Comparison of ENCODE assay signal across 17 cellular contexts in the genomic region with DNA sequence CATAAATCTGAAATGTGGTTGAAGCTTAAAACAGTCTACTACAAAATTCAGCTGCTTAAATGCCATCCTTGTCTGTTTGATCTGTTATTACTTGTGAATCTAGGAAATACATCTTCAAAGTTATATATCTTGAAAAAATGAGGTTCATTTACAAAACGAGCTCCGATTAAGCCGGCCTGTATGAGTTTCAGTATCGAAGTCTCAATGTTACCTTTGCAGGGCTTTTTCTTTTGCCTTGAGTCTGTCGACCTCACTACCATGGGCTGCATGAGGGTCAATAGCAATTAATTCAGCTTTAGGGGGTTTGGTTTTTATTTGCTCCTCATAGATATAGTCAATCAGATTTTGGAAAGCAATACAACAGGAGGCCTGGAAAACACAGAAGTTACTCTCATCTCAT. TPM values are rescaled to one million over a fixed set of nuclear protein-coding genes. Genes with fewer than 3 reads are reported as not detected.
DNase-seq lines count a peak whose midpoint lies in the region; ATAC-seq and TF ChIP-seq lines count a peak whose summit lies in the region.
"Had no signal": no experiment of that assay in that cellular context is flagged by ENCODE, and none has a peak within 500 bp of the region (broad histone marks: within the 10 kb centered on the region; RNA-seq: fewer than 3 reads in every experiment).

No MANE protein-coding gene starts in this region.

- H3K9ac ChIP-seq in MM.1S (ENCODE audit: low read length), result peak overlapping the region; percentile 78

- intact Hi-C loops in naive thymus-derived CD4-positive, alpha-beta T cell (cut with micrococcal nuclease), result no loop called here

- CTCF ChIA-PET in naive thymus-derived CD4-positive, alpha-beta T cell (lab: Charles Lee), result interaction anchor here (0.6 kb wide), 1 partner anchor 487 kb away, joined by 3 read pairs; no protein-coding TSS in a partner anchor

- no peaks in the 10 kb centered on the region for H4K20me1 ChIP-seq in MM.1S (ENCODE audit: insufficient read depth, low read length)

- peaks cover 5% of the 10 kb centered on the region for H3K36me3 Mint-ChIP-seq in activated naive CD4-positive, alpha-beta T cell treated with anti-CD3 and anti-CD28 coated beads, Interleukin-2, amount 50 U/mL, for 24 hours
- peaks cover 8% of the 10 kb centered on the region for H3K36me3 Mint-ChIP-seq in stimulated activated memory B cell treated with anti-CD40 and anti-IgM and Interleukin-4, amounts not matched to agents 10 μg/mL and 1 μg/mL and 100 μg/mL, for 72 hours
- H3K36me3 Mint-ChIP-seq in naive thymus-derived CD4-positive, alpha-beta T cell, result peaks cover 0 to 11% (median 8%) of the 10 kb centered on the region in 5 donors

- DNase-seq in activated naive CD4-positive, alpha-beta T cell treated with anti-CD3 and anti-CD28 coated beads, Interleukin-2, amount 50 U/mL, for 16 hours, result no peak
- DNase-seq in MM.1S (peak; percentile 59), globus pallidus (ENCODE audit: low spot score) (no peak)
- DNase-seq in naive thymus-derived CD4-positive, alpha-beta T cell, result no peak
- DNase-seq: anterior cingulate cortex, Calu3, H9, head of caudate nucleus, mucosa of descending colon had no signal

- peak overlapping the region; percentile 66 for H3K27ac Mint-ChIP-seq in activated naive CD4-positive, alpha-beta T cell treated with anti-CD3 and anti-CD28 coated beads, Interleukin-2, amount 50 U/mL, for 24 hours
- peak overlapping the region; percentile 13 for H3K27ac Mint-ChIP-seq in stimulated activated memory B cell treated with anti-CD40 and anti-IgM and Interleukin-4, amounts not matched to agents 10 μg/mL and 1 μg/mL and 100 μg/mL, for 72 hours
- peak overlapping the region in 1 of 9 donors; percentile 55 for H3K27ac Mint-ChIP-seq in naive thymus-derived CD4-positive, alpha-beta T cell
- H3K27ac Mint-ChIP-seq: H9 had no signal

- no peak for TF ChIP-seq CTCF in MM.1S (IDR thresholded peaks at IDR 0.05; ENCODE audit: low read length)

- POLR2A ChIA-PET in naive thymus-derived CD4-positive, alpha-beta T cell (lab: Charles Lee), result no interaction called here

- peak overlapping the region; percentile 24 for H3K4me3 Mint-ChIP-seq in activated naive CD4-positive, alpha-beta T cell treated with anti-CD3 and anti-CD28 coated beads, Interleukin-2, amount 50 U/mL, for 24 hours
- H3K4me3 Mint-ChIP-seq in stimulated activated memory B cell treated with anti-CD40 and anti-IgM and Interleukin-4, amounts not matched to agents 10 μg/mL and 1 μg/mL and 100 μg/mL, for 72 hours, result peak overlapping the region; percentile 40
- no peak overlapping the region for H3K4me3 Mint-ChIP-seq in naive thymus-derived CD4-positive, alpha-beta T cell
- H3K4me3 Mint-ChIP-seq: H9 had no signal

- no peaks in the 10 kb centered on the region for H3K9me3 ChIP-seq in MM.1S (replicated peaks; ENCODE audit: insufficient read depth, low read length)
- peaks cover 0 to 4% (median 0%) of the 10 kb centered on the region in 3 experiments for H3K9me3 ChIP-seq in naive thymus-derived CD4-positive, alpha-beta T cell (ENCODE audit: control insufficient read depth in 2 of 3, low read length in 3 of 3)

- peak overlapping the region; percentile 94 for H3K27ac ChIP-seq in MM.1S (ENCODE audit: low read length)
- H3K27ac ChIP-seq in naive thymus-derived CD4-positive, alpha-beta T cell (ENCODE audit: low read depth, low read length), result no peak overlapping the region
- H3K27ac ChIP-seq: coronary artery, epithelial cell of prostate had no signal

- H3K4me1 ChIP-seq in MM.1S (ENCODE audit: low read length), result peaks cover 27% of the 10 kb centered on the region
- H3K4me1 ChIP-seq in naive thymus-derived CD4-positive, alpha-beta T cell (ENCODE audit: control insufficient read depth in 2 of 2, insufficient read depth in 2 of 2, low read length in 2 of 2), result peaks cover 0 to 4% of the 10 kb centered on the region in 2 donors

- H2AFZ ChIP-seq in MM.1S (ENCODE audit: low read length), result peak overlapping the region; percentile 37

- peaks cover 22% of the 10 kb centered on the region for H3K4me1 Mint-ChIP-seq in activated naive CD4-positive, alpha-beta T cell treated with anti-CD3 and anti-CD28 coated beads, Interleukin-2, amount 50 U/mL, for 24 hours
- H3K4me1 Mint-ChIP-seq in stimulated activated memory B cell treated with anti-CD40 and anti-IgM and Interleukin-4, amounts not matched to agents 10 μg/mL and 1 μg/mL and 100 μg/mL, for 72 hours, result peaks cover 24% of the 10 kb centered on the region
- peaks cover 0 to 22% (median 7%) of the 10 kb centered on the region in 7 donors for H3K4me1 Mint-ChIP-seq in naive thymus-derived CD4-positive, alpha-beta T cell
- H3K4me1 Mint-ChIP-seq: H9 had no signal

- ATAC-seq in GM21737 (IDR thresholded peaks at IDR 0.05; ENCODE audit: unreplicated experiment) (peak; percentile 24), HG03039 (IDR thresholded peaks at IDR 0.05; ENCODE audit: unreplicated experiment) (no peak)
- no peak for ATAC-seq in stimulated activated memory B cell treated with anti-CD40 and anti-IgM and Interleukin-4, amounts not matched to agents 10 μg/mL and 1 μg/mL and 100 μg/mL, for 72 hours
- ATAC-seq in naive thymus-derived CD4-positive, alpha-beta T cell, result no peak

- H3K36me3 ChIP-seq in MM.1S (replicated peaks; ENCODE audit: insufficient read depth, low read length), result no peaks in the 10 kb centered on the region
- no peaks in the 10 kb centered on the region for H3K36me3 ChIP-seq in naive thymus-derived CD4-positive, alpha-beta T cell (ENCODE audit: control insufficient read depth in 2 of 3, insufficient read depth in 3 of 3, low read length in 3 of 3)

- H3K27me3 Mint-ChIP-seq in activated naive CD4-positive, alpha-beta T cell treated with anti-CD3 and anti-CD28 coated beads, Interleukin-2, amount 50 U/mL, for 24 hours, result no peaks in the 10 kb centered on the region
- H3K27me3 Mint-ChIP-seq in stimulated activated memory B cell treated with anti-CD40 and anti-IgM and Interleukin-4, amounts not matched to agents 10 μg/mL and 1 μg/mL and 100 μg/mL, for 72 hours, result no peaks in the 10 kb centered on the region
- H3K27me3 Mint-ChIP-seq in naive thymus-derived CD4-positive, alpha-beta T cell, result peaks cover 0 to 7% (median 6%) of the 10 kb centered on the region in 5 donors

- H3K79me2 ChIP-seq in MM.1S (ENCODE audit: low read length), result no peaks in the 10 kb centered on the region

- no peaks in the 10 kb centered on the region for H3K9me2 ChIP-seq in MM.1S (replicated peaks; ENCODE audit: insufficient read depth, low read length)

- peak overlapping the region; percentile 37; the same call in 1 of the 2 replicates for H3K4me3 ChIP-seq in MM.1S (ENCODE audit: low read length)
- H3K4me3 ChIP-seq in naive thymus-derived CD4-positive, alpha-beta T cell (ENCODE audit: low read length), result no peak overlapping the region
- H3K4me3 ChIP-seq: coronary artery, mucosa of descending colon had no signal

- no peaks in the 10 kb centered on the region for H3K27me3 ChIP-seq in MM.1S (replicated peaks; ENCODE audit: insufficient read depth, low read length)
- no peaks in the 10 kb centered on the region for H3K27me3 ChIP-seq in naive thymus-derived CD4-positive, alpha-beta T cell (ENCODE audit: control insufficient read depth in 2 of 2, insufficient read depth in 2 of 2, low read length in 2 of 2)

- H3K9me3 Mint-ChIP-seq in activated naive CD4-positive, alpha-beta T cell treated with anti-CD3 and anti-CD28 coated beads, Interleukin-2, amount 50 U/mL, for 24 hours, result peaks cover 7% of the 10 kb centered on the region
- H3K9me3 Mint-ChIP-seq in stimulated activated memory B cell treated with anti-CD40 and anti-IgM and Interleukin-4, amounts not matched to agents 10 μg/mL and 1 μg/mL and 100 μg/mL, for 72 hours, result peaks cover 9% of the 10 kb centered on the region
- peaks cover 2 to 11% (median 10%) of the 10 kb centered on the region in 11 donors for H3K9me3 Mint-ChIP-seq in naive thymus-derived CD4-positive, alpha-beta T cell

- peak overlapping the region; percentile 84 for H3K4me2 ChIP-seq in MM.1S (ENCODE audit: low read depth, low read length)

- peaks cover 13% of the 10 kb centered on the region for H3F3A ChIP-seq in MM.1S (ENCODE audit: insufficient read depth, low read length)

RNA-seq across cellular contexts. Expression of a gene that starts 23.2 kb away (rescaled TPM):
- total RNA-seq in naive thymus-derived CD4-positive, alpha-beta T cell, result 1 to 10 TPM in 1 of 5 experiments, under 1 TPM in 4; 0.24 to 1.4 (median 0.53) TPM
- not detected for polyA plus RNA-seq in naive thymus-derived CD4-positive, alpha-beta T cell
- total RNA-seq: Calu3, H9, mucosa of descending colon, posterior vena cava, SK-MEL-5 had no signal

Comparison
In these comparisons a context has a peak if more than half of its experiments do, and no peak if none do; other contexts are left out.
1. H3K4me3 Mint-ChIP-seq: peak in activated naive CD4-positive, alpha-beta T cell treated with anti-CD3 and anti-CD28 coated beads, Interleukin-2, amount 50 U/mL, for 24 hours (single experiment) and stimulated activated memory B cell treated with anti-CD40 and anti-IgM and Interleukin-4, amounts not matched to agents 10 μg/mL and 1 μg/mL and 100 μg/mL, for 72 hours (single experiment); none in naive thymus-derived CD4-positive, alpha-beta T cell (0 of 10).